8 cellular contexts compared by ENCODE assay signal in the genomic region with DNA sequence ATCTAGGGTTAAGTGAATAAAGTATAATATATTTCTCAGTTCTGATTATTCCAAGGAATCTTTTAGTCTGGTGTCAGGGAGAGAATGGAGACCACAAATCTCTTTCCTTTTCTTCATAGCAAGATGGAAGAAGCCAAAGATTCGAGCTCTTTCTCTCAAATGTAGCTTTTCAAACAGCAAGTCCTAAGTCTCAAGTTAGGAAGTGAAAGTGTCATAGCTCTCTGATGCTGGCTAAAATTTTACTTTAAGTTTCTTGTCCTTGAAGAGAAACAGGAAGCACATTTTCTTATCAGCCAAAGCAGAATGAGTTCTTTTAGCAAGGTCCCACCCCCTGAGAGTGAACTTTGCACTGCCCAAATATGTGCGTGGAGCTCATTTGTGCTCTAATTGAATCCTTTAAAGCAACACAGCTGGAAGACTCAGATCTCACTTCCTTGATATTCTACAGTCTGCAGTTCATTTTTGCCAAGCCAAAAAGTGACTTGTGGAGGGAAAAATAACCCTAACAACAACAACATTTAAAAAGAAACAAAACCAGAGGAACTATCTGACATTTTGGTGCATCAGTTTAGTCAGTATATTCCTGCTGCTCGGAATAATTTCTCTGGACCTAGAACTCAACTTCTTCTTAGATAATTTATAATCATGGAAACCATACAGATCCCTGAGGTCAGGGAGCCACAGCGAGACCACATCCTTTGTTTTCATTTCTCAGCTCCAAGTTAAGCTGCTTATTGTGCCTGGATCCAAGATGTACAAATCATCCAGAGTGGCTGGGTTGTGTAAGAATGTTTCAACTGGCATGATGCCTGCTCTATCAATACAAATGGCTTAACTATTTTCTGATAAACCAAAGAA.
A peak's percentile ranks its signal among the peaks of the same experiment; 100 is the strongest.
DNase-seq lines count a peak whose midpoint lies in the region; ATAC-seq, FAIRE-seq and TF ChIP-seq lines count a peak whose summit lies in the region.

No MANE protein-coding gene starts in this region.

- H4K20me1 ChIP-seq in H1 (replicated peaks in 1 of 2; ENCODE audit: control insufficient read depth in 1 of 2, insufficient read depth in 2 of 2, low read length in 2 of 2): no peaks in the 10 kb centered on the region

- peak overlapping the region; percentile 75; the same call in 1 of the 2 replicates for H2AFZ ChIP-seq in H1 (ENCODE audit: low read length)

- H4K8ac ChIP-seq in H1 (ENCODE audit: extremely low read depth, insufficient read depth, low read length): no peak overlapping the region

- H3K18ac ChIP-seq in H1 (ENCODE audit: extremely low read depth, low read length): peak overlapping the region; percentile 15; the same call in 1 of the 2 replicates

- ATAC-seq in Right ventricle myocardium inferior (peak; percentile 93), HG02938 (IDR thresholded peaks at IDR 0.05; ENCODE audit: unreplicated experiment) (peak; percentile 100)

- H4K5ac ChIP-seq in H1 (ENCODE audit: insufficient read length, low read depth, low read length): no peak overlapping the region

- H2BK15ac ChIP-seq in H1 (ENCODE audit: low read length): no peak overlapping the region

- H3K23ac ChIP-seq in H1 (ENCODE audit: insufficient read length): no peak overlapping the region

- CTCF ChIA-PET in H1 (lab: Charles Lee; ENCODE audit: partially characterized antibody): interaction anchor here (0.6 to 1.1 kb wide), 5 partner anchors 9 to 73 kb away, joined by 3 read pairs; no protein-coding TSS in a partner anchor

- H3K9ac ChIP-seq in H1 (replicated peaks in 1 of 4; ENCODE audit: extremely low read depth in 1 of 4, low read depth in 3 of 4, low read length in 3 of 4): no peak overlapping the region
- peak overlapping the region; percentile 2 for H3K9ac ChIP-seq in mucosa of stomach (ENCODE audit: low read length)

- peak overlapping the region; percentile 48 for H4K91ac ChIP-seq in H1 (replicated peaks; ENCODE audit: insufficient read length, low read length)

- H2AK5ac ChIP-seq in H1 (ENCODE audit: low read depth, low read length): no peak overlapping the region

- no peaks in the 10 kb centered on the region for H3K79me2 ChIP-seq in H1 (ENCODE audit: control insufficient read depth in 1 of 2, insufficient read depth in 2 of 2, low read length in 2 of 2)

- POLR2A ChIA-PET in H1 (lab: Charles Lee; ENCODE audit: partially characterized antibody): interaction anchor here (1.1 kb wide), 1 partner anchor 14 kb away, joined by 3 read pairs; no protein-coding TSS in a partner anchor

- H3K23me2 ChIP-seq in H1 (ENCODE audit: low read depth, low read length): no peaks in the 10 kb centered on the region

- H3K27me3 ChIP-seq in H1 (replicated peaks in 1 of 4; ENCODE audit: control insufficient read depth in 3 of 4, extremely low read depth in 1 of 4, insufficient read depth in 3 of 4, low read length in 3 of 4) (no peaks in the 10 kb centered on the region), mucosa of stomach (ENCODE audit: control insufficient read depth, insufficient read depth, low read length) (no peaks in the 10 kb centered on the region)

- no peak for TF ChIP-seq CTCF in H1 (IDR thresholded peaks at IDR 0.05; ENCODE audit: control extremely low read depth in 1 of 3, insufficient read depth in 1 of 3, low read depth in 1 of 3, low read length in 3 of 3)

- no peak overlapping the region for H3K14ac ChIP-seq in H1 (ENCODE audit: insufficient read length)

- H3K56ac ChIP-seq in H1 (replicated peaks; ENCODE audit: insufficient read length, low read depth, low read length): no peak overlapping the region

- no peak for TF ChIP-seq POLR2A in H1 (IDR thresholded peaks at IDR 0.05; ENCODE audit: control extremely low read depth in 1 of 2, low read depth in 2 of 2, low read length in 2 of 2)

- H3K9me3 ChIP-seq in H1 (ENCODE audit: insufficient read depth in 2 of 2, low read depth in 1 of 2, low read length in 1 of 2): no peaks in the 10 kb centered on the region
- H3K9me3 ChIP-seq in mucosa of stomach (ENCODE audit: control insufficient read depth, low read length): no peaks in the 10 kb centered on the region

- WGBS in H1 (ENCODE audit: extremely low coverage in 1 of 2, insufficient coverage in 1 of 2, insufficient read length in 1 of 2, insufficient replicate concordance in 2 of 2, low coverage in 1 of 2, low lambda C conversion rate in 2 of 2, missing lambda C conversion rate in 1 of 2), 2 experiments: 77% methylated on average over 4 of the region's 4 CpGs; no CpG with 5 or more reads in 1 of the 2 experiments

- no peak overlapping the region for H3K4me3 ChIP-seq in H1 (ENCODE audit: extremely low read depth in 1 of 4, insufficient read depth in 2 of 4, low read depth in 3 of 4, low read length in 4 of 4)
- peak overlapping the region; percentile 9 for H3K4me3 ChIP-seq in mucosa of stomach (ENCODE audit: low read length)

- no peaks in the 10 kb centered on the region for H3K79me1 ChIP-seq in H1 (ENCODE audit: low read depth, low read length)

- no peak for FAIRE-seq in H1 (lab: Jason Lieb, UNC)

- intact Hi-C loops in Right ventricle myocardium inferior (cut with DNase I): no loop called here
- intact Hi-C loops in cardiac septum (cut with DNase I): no loop called here

- H2BK20ac ChIP-seq in H1 (ENCODE audit: low read length): no peak overlapping the region; the same call in 1 of the 2 replicates

- peak overlapping the region; percentile 49; the same call in 1 of the 2 replicates for H2BK5ac ChIP-seq in H1 (ENCODE audit: low read depth, low read length)

- no peak overlapping the region for H3K4ac ChIP-seq in H1 (replicated peaks; ENCODE audit: insufficient read length, low read depth, low read length)

- DNase-seq in Right ventricle myocardium inferior (ENCODE audit: missing footprints) (no peak), cardiac septum (ENCODE audit: low spot score) (no peak), NOMO-1 (lab: John Stamatoyannopoulos, UW; ENCODE audit: unreplicated experiment in 2 of 2) (peak; percentile 97 to 100), H1 (ENCODE audit: low read depth in 1 of 2, low spot score in 2 of 2) (no peak), SHP77 treated with DMSO at 0.1 percent for 48 hours (lab: John Stamatoyannopoulos, UW) (no peak), SW 1271 (lab: John Stamatoyannopoulos, UW) (no peak)

- H3K4me2 ChIP-seq in H1 (ENCODE audit: insufficient read depth in 1 of 2, low read depth in 2 of 2, low read length in 2 of 2): no peak overlapping the region

- no peaks in the 10 kb centered on the region for H3K36me3 ChIP-seq in H1 (ENCODE audit: control insufficient read depth in 2 of 4, insufficient read depth in 4 of 4, low read length in 3 of 4)
- no peaks in the 10 kb centered on the region for H3K36me3 ChIP-seq in mucosa of stomach (ENCODE audit: control insufficient read depth, insufficient read depth, low read length)

- TF ChIP-seq RAD21 in H1 (IDR thresholded peaks at IDR 0.05 in 1 of 2, conservative IDR thresholded peaks at IDR 0.05 in 1 of 2; ENCODE audit: low read depth in 2 of 2, low read length in 2 of 2): no peak

- no peak overlapping the region for H2BK120ac ChIP-seq in H1 (replicated peaks; ENCODE audit: low read depth, low read length)

- H3K4me1 ChIP-seq in H1 (replicated peaks in 1 of 4; ENCODE audit: control insufficient read depth in 3 of 4, insufficient read depth in 4 of 4, low read length in 3 of 4) (peaks cover 0 to 5% (median 2%) of the 10 kb centered on the region in 4 experiments; a peak in 3 of 7 replicates), mucosa of stomach (ENCODE audit: control insufficient read depth, insufficient read depth, low read length) (peaks cover 13% of the 10 kb centered on the region)

- no peak overlapping the region for H2BK12ac ChIP-seq in H1 (ENCODE audit: low read depth, low read length)

- TF ChIP-seq EP300 in H1 (IDR thresholded peaks at IDR 0.05; ENCODE audit: borderline replicate concordance in 1 of 2, low read depth in 2 of 2, low read length in 2 of 2): no peak

- H3K27ac ChIP-seq in H1 (ENCODE audit: low read depth, low read length): no peak overlapping the region

TF ChIP-seq in H1, 55 proteins besides CTCF, POLR2A, EP300 and RAD21 (continues in another document):
- TF ChIP-seq TBP (IDR thresholded peaks at IDR 0.05; ENCODE audit: low read depth, low read length) (no peak), KDM5A (IDR thresholded peaks at IDR 0.05; ENCODE audit: low read length) (no peak), FOSL1 (IDR thresholded peaks at IDR 0.05; ENCODE audit: insufficient read depth, low read depth, low read length) (no peak), EGR1 (IDR thresholded peaks at IDR 0.05; ENCODE audit: borderline replicate concordance, low read depth, low read length) (no peak), GTF2F1 (IDR thresholded peaks at IDR 0.05; ENCODE audit: borderline replicate concordance, low read depth, low read length) (no peak), NRF1 (IDR thresholded peaks at IDR 0.05; ENCODE audit: low read depth, low read length) (no peak), TAF1 (IDR thresholded peaks at IDR 0.05; ENCODE audit: low read depth, low read length) (no peak), ASH2L (IDR thresholded peaks at IDR 0.05; ENCODE audit: low read length) (no peak), ZNF274 (IDR thresholded peaks at IDR 0.05; ENCODE audit: borderline replicate concordance, extremely low read depth, low read length) (no peak), CHD1 (IDR thresholded peaks at IDR 0.05; ENCODE audit: low read depth, low read length) (no peak), RFX5 (IDR thresholded peaks at IDR 0.05; ENCODE audit: borderline replicate concordance, low read depth, low read length) (no peak), TCF12 (IDR thresholded peaks at IDR 0.05; ENCODE audit: low read depth, low read length) (no peak), SRF (IDR thresholded peaks at IDR 0.05; ENCODE audit: low read depth, low read length) (no peak)

Comparison
In these comparisons a context has a peak if more than half of its experiments do, and no peak if none do; other contexts are left out.
1. DNase-seq: peak in NOMO-1 (2 of 2); none in Right ventricle myocardium inferior (single experiment), cardiac septum (single experiment), H1 (0 of 2), SHP77 treated with DMSO at 0.1 percent for 48 hours (single experiment) and SW 1271 (0 of 2).